Comparison of ENCODE assay signal across 8 cellular contexts in genomic region chr12:386651-387050, GRCh38. TPM values are rescaled to one million over a fixed set of nuclear protein-coding genes. Genes with fewer than 3 reads are reported as not detected.
DNase-seq lines count a peak whose midpoint lies in the region; ATAC-seq and TF ChIP-seq lines count a peak whose summit lies in the region.

No MANE protein-coding gene starts in this region.

- no peaks in the 10 kb centered on the region for H3K9me3 Mint-ChIP-seq in WTC11

- H3K36me3 Mint-ChIP-seq in WTC11, result peaks cover 26% of the 10 kb centered on the region

- H3K27ac Mint-ChIP-seq in WTC11, result no peak overlapping the region

- H3K9me3 ChIP-seq in AG04450 (ENCODE audit: control insufficient read depth, insufficient read depth, low read length) (no peaks in the 10 kb centered on the region), left lung (no peaks in the 10 kb centered on the region)

- intact Hi-C loops in left lung (cut with DNase I), result no loop called here

- H3K4me3 ChIP-seq in AG04450 (ENCODE audit: low read depth, low read length) (peak overlapping the region; percentile 93), GM12864 (ENCODE audit: low read depth, low read length) (peak overlapping the region; percentile 10; the same call in 1 of the 2 replicates), left lung (peak overlapping the region; percentile 70 to 93)

- POLR2A ChIA-PET in AG04450 (lab: Yijun Ruan, JAX) (no interaction called here), WTC11 (lab: Charles Lee) (no interaction called here)

- H3K4me1 ChIP-seq in left lung, result peaks cover 25 to 35% of the 10 kb centered on the region in 2 donors

- peaks cover 20% of the 10 kb centered on the region for H3K4me1 Mint-ChIP-seq in WTC11

- H3K27me3 ChIP-seq in AG04450 (ENCODE audit: control insufficient read depth, insufficient read depth, low read length) (no peaks in the 10 kb centered on the region), left lung (no peaks in the 10 kb centered on the region)

- TF ChIP-seq CTCF in AG04450 (IDR thresholded peaks at IDR 0.05; ENCODE audit: low read depth, low read length) (no peak), GM12864 (IDR thresholded peaks at IDR 0.05; ENCODE audit: low read depth, low read length, missing control alignments) (no peak), left lung (IDR thresholded peaks at IDR 0.05) (no peak), WTC11 (IDR thresholded peaks at IDR 0.05) (no peak)

- H3K4me3 Mint-ChIP-seq in WTC11, result no peak overlapping the region; the same call in 1 of the 2 replicates

- H3K36me3 ChIP-seq in left lung, result peaks cover 0 to 32% of the 10 kb centered on the region in 2 donors

- H3K27ac ChIP-seq in AG04450 (ENCODE audit: low read depth, low read length) (no peak overlapping the region), left lung (no peak overlapping the region)

- no peaks in the 10 kb centered on the region; the same call in 1 of the 2 replicates for H3K27me3 Mint-ChIP-seq in WTC11 (ENCODE audit: low read depth)

- DNase-seq in AG04450 (ENCODE audit: low read depth, low spot score), result no peak
- DNase-seq in GM12864 (ENCODE audit: low read depth), result no peak
- peak; percentile 86 for DNase-seq in amniotic epithelial cell (ENCODE audit: low read depth)
- no peak for DNase-seq in left lung
- no peak for DNase-seq in WTC11 (ENCODE audit: low spot score)
- DNase-seq in NCI-H526 (lab: John Stamatoyannopoulos, UW), result no peak
- DNase-seq in left lobe of liver (ENCODE audit: low spot score), result no peak

- ATAC-seq in left lung (no peak), GM18520 (IDR thresholded peaks at IDR 0.05; ENCODE audit: unreplicated experiment) (no peak), WTC11 (no peak), left lobe of liver (no peak)

- CTCF ChIA-PET in AG04450 (lab: Charles Lee) (no interaction called here), WTC11 (lab: Charles Lee) (no interaction called here)

TF ChIP-seq in WTC11, 78 proteins besides CTCF, POLR2A, EP300 and RAD21:
- TF ChIP-seq NFATC4 (CRISPR knock-in tag; IDR thresholded peaks at IDR 0.05) (no peak), ZNF416 (CRISPR knock-in tag; IDR thresholded peaks at IDR 0.05) (no peak), ZMAT4 (CRISPR knock-in tag; IDR thresholded peaks at IDR 0.05) (no peak), MYBL2 (CRISPR knock-in tag; IDR thresholded peaks at IDR 0.05) (no peak), ESRRA (CRISPR knock-in tag; IDR thresholded peaks at IDR 0.05; ENCODE audit: borderline replicate concordance) (no peak), CREM (CRISPR knock-in tag; IDR thresholded peaks at IDR 0.05) (no peak), RELA (CRISPR knock-in tag; IDR thresholded peaks at IDR 0.05; ENCODE audit: borderline replicate concordance) (no peak), ATF6 (CRISPR knock-in tag; IDR thresholded peaks at IDR 0.05) (no peak)
TF ChIP-seq in WTC11: peak in this region for 0.

RNA-seq across cellular contexts. Expression of gene KDM5A, which starts 2.5 kb away (rescaled TPM):
- polyA plus RNA-seq in AG04450 (2011; rRNA removed), result 28.1 and 33.9 TPM in 2 replicates
- polyA minus RNA-seq in AG04450 (2011; rRNA and poly(A)+ RNA removed), result 128 and 130 TPM in 2 replicates
- 10 to 100 TPM; 63.7 to 66.9 TPM for total RNA-seq in left lung
- total RNA-seq in WTC11 (2021), result 49.2 to 57.6 TPM (median 52.0 TPM) in 3 replicates
- total RNA-seq in left lobe of liver, result 25.6 TPM

RNA-seq across cellular contexts. Expression of gene CCDC77, which starts 14.8 kb away (rescaled TPM):
- polyA plus RNA-seq in AG04450 (2011; rRNA removed), result 5.6 and 7.3 TPM in 2 replicates
- polyA minus RNA-seq in AG04450 (2011; rRNA and poly(A)+ RNA removed), result 5.9 and 6.3 TPM in 2 replicates
- total RNA-seq in left lung (1 to 10 TPM; 7.4 to 8.9 TPM), WTC11 (2021) (24.2 to 29.7 TPM (median 28.9 TPM) in 3 replicates), left lobe of liver (1.2 TPM)

Comparison
In these comparisons a context has a peak if more than half of its experiments do, and no peak if none do; other contexts are left out.
1. H3K4me3 ChIP-seq: peak in every context shown above with its lines; median percentile 93 in AG04450; 82 in left lung; 10 in GM12864.